In the genomic region with DNA sequence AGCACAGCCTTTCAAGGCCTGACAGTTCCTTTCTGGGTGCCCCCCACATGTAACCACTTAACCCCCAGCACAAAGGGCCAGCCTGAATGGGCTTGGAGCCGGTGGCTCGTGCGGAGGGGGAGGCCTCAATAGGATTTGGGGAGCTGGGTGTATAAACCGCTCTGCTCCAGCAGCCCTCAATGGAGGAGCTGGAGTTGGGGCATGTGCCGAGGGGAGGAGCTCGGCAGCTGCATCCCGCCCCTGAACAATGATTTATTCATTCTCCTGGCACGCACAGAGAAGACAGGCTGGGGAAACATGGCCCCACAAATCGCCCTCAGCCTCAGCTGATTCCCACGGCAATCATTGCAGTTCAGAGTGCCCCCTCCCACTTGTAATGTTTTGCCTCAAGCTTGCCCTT, we compare ENCODE assay signal across 17 cellular contexts. TPM values are rescaled to one million over a fixed set of nuclear protein-coding genes. Genes with fewer than 3 reads are reported as not detected.
DNase-seq lines count a peak whose midpoint lies in the region; ATAC-seq and TF ChIP-seq lines count a peak whose summit lies in the region.
"Had no signal": no experiment of that assay in that cellular context is flagged by ENCODE, and none has a peak within 500 bp of the region (broad histone marks: within the 10 kb centered on the region; RNA-seq: fewer than 3 reads in every experiment).

No MANE protein-coding gene starts in this region.

- no peak overlapping the region for H2AK5ac ChIP-seq in mesenchymal stem cell (ENCODE audit: low read length, severe bottlenecking)

- H3K79me1 ChIP-seq in mesenchymal stem cell (replicated peaks; ENCODE audit: low read length, poor library complexity, severe bottlenecking): peaks cover 2% of the 10 kb centered on the region

- H3K9me3 Mint-ChIP-seq in type B pancreatic cell: no peaks in the 10 kb centered on the region
- no peaks in the 10 kb centered on the region for H3K9me3 Mint-ChIP-seq in activated CD4-positive, alpha-beta T cell treated with anti-CD3 and anti-CD28 coated beads, Interleukin-2, amount 10 ng/mL, durations not matched to agents 7 days and 5 days
- H3K9me3 Mint-ChIP-seq in activated T-cell treated with anti-CD3 and anti-CD28 coated beads, Interleukin-2, amount 50 U/mL, for 72 hours: no peaks in the 10 kb centered on the region
- H3K9me3 Mint-ChIP-seq: IgD-negative memory B cell had no signal

- DNase-seq in NCI-H82 (lab: John Stamatoyannopoulos, UW): peak; percentile 13
- DNase-seq in NCI-H82 treated with DMSO at 0.1 percent for 48 hours (lab: John Stamatoyannopoulos, UW; ENCODE audit: unreplicated experiment): no peak
- DNase-seq in epidermal melanocyte (ENCODE audit: insufficient read length, low spot score): peak; percentile 52
- DNase-seq in mesenchymal stem cell: no peak
- no peak for DNase-seq in type B pancreatic cell (ENCODE audit: extremely low spot score, unreplicated experiment)
- DNase-seq in NCI-H526 treated with DMSO at 0.1 percent for 48 hours (lab: John Stamatoyannopoulos, UW): no peak
- no peak for DNase-seq in activated CD4-positive, alpha-beta T cell treated with anti-CD3 and anti-CD28 coated beads, Interleukin-2, amount 10 ng/mL, durations not matched to agents 7 days and 5 days
- no peak for DNase-seq in activated T-cell treated with anti-CD3 and anti-CD28 coated beads, Interleukin-2, amount 50 U/mL, for 72 hours
- DNase-seq: activated CD8-positive, alpha-beta memory T cell treated with anti-CD3 and anti-CD28 coated beads for 24 hours; effector memory CD4-positive, alpha-beta T cell; GDM1; NCI-H1048; PC-3; sigmoid colon; stimulated activated CD4-positive, alpha-beta T cell treated with anti-CD3 and anti-CD28 coated beads, Interleukin-4, amount 100 ng/mL, for 4 hours; upper lobe of right lung had no signal

- no peak overlapping the region for H2BK120ac ChIP-seq in mesenchymal stem cell (ENCODE audit: low read depth, low read length)

- H2AFZ ChIP-seq in mesenchymal stem cell (ENCODE audit: low read depth, low read length): no peak overlapping the region

- no peak overlapping the region for H3K23ac ChIP-seq in mesenchymal stem cell (ENCODE audit: low read length in 2 of 2)

- H3K36me3 Mint-ChIP-seq in type B pancreatic cell: no peaks in the 10 kb centered on the region
- H3K36me3 Mint-ChIP-seq in activated CD4-positive, alpha-beta T cell treated with anti-CD3 and anti-CD28 coated beads, Interleukin-2, amount 10 ng/mL, durations not matched to agents 7 days and 5 days (ENCODE audit: low read depth): peaks cover 11% of the 10 kb centered on the region
- H3K36me3 Mint-ChIP-seq in activated T-cell treated with anti-CD3 and anti-CD28 coated beads, Interleukin-2, amount 50 U/mL, for 72 hours (ENCODE audit: insufficient read depth in 2 of 2): peaks cover 0 to 4% of the 10 kb centered on the region in 2 donors
- H3K36me3 Mint-ChIP-seq: IgD-negative memory B cell had no signal

- no peak overlapping the region for H3K18ac ChIP-seq in mesenchymal stem cell (ENCODE audit: low read depth in 1 of 2, low read length in 2 of 2)

- CTCF ChIA-PET in activated CD4-positive, alpha-beta T cell treated with anti-CD3 and anti-CD28 coated beads, Interleukin-2, amount 10 ng/mL, durations not matched to agents 7 days and 5 days (lab: Charles Lee): interaction anchor here (0.6 to 3.7 kb wide), 5 partner anchors 10 to 161 kb away, joined by 3 to 30 read pairs (median 4); no protein-coding TSS in a partner anchor

- H4K8ac ChIP-seq in mesenchymal stem cell (ENCODE audit: low read length): no peak overlapping the region

- TF ChIP-seq CTCF in type B pancreatic cell (conservative IDR thresholded peaks at IDR 0.05): no peak

- H3K27me3 ChIP-seq in mesenchymal stem cell (ENCODE audit: control insufficient read depth in 1 of 2, insufficient read depth in 1 of 2, low read length in 2 of 2): no peaks in the 10 kb centered on the region
- H3K27me3 ChIP-seq: sigmoid colon, upper lobe of right lung had no signal

- peak overlapping the region; percentile 65 for H3K27ac Mint-ChIP-seq in type B pancreatic cell
- no peak overlapping the region for H3K27ac Mint-ChIP-seq in activated CD4-positive, alpha-beta T cell treated with anti-CD3 and anti-CD28 coated beads, Interleukin-2, amount 10 ng/mL, durations not matched to agents 7 days and 5 days
- H3K27ac Mint-ChIP-seq in activated T-cell treated with anti-CD3 and anti-CD28 coated beads, Interleukin-2, amount 50 U/mL, for 72 hours: no peak overlapping the region
- H3K27ac Mint-ChIP-seq: IgD-negative memory B cell had no signal

- ATAC-seq in activated T-cell treated with anti-CD3 and anti-CD28 coated beads, Interleukin-2, amount 50 U/mL, for 72 hours (replicated peaks in 1 of 2): no peak
- ATAC-seq: PC-3, upper lobe of right lung had no signal

- no peak overlapping the region for H2BK15ac ChIP-seq in mesenchymal stem cell (ENCODE audit: low read depth, poor library complexity, severe bottlenecking)

- no peaks in the 10 kb centered on the region for H3K27me3 Mint-ChIP-seq in type B pancreatic cell
- no peaks in the 10 kb centered on the region for H3K27me3 Mint-ChIP-seq in activated CD4-positive, alpha-beta T cell treated with anti-CD3 and anti-CD28 coated beads, Interleukin-2, amount 10 ng/mL, durations not matched to agents 7 days and 5 days
- no peaks in the 10 kb centered on the region for H3K27me3 Mint-ChIP-seq in activated T-cell treated with anti-CD3 and anti-CD28 coated beads, Interleukin-2, amount 50 U/mL, for 72 hours (ENCODE audit: low read depth)
- H3K27me3 Mint-ChIP-seq: IgD-negative memory B cell had no signal

- H3K14ac ChIP-seq in mesenchymal stem cell (ENCODE audit: low read length in 2 of 2): no peak overlapping the region

- no peaks in the 10 kb centered on the region for H3K36me3 ChIP-seq in mesenchymal stem cell (ENCODE audit: control insufficient read depth in 1 of 2, insufficient read depth in 2 of 2, low read depth in 1 of 2, low read length in 2 of 2)
- H3K36me3 ChIP-seq: sigmoid colon, upper lobe of right lung had no signal

- H2BK12ac ChIP-seq in mesenchymal stem cell (ENCODE audit: low read length in 2 of 2): no peak overlapping the region

- peaks cover 17% of the 10 kb centered on the region for H3K4me1 Mint-ChIP-seq in type B pancreatic cell (ENCODE audit: unreplicated experiment)
- no peaks in the 10 kb centered on the region for H3K4me1 Mint-ChIP-seq in activated CD4-positive, alpha-beta T cell treated with anti-CD3 and anti-CD28 coated beads, Interleukin-2, amount 10 ng/mL, durations not matched to agents 7 days and 5 days
- no peaks in the 10 kb centered on the region for H3K4me1 Mint-ChIP-seq in activated T-cell treated with anti-CD3 and anti-CD28 coated beads, Interleukin-2, amount 50 U/mL, for 72 hours (ENCODE audit: low read depth)

- no peaks in the 10 kb centered on the region for H3K9me3 ChIP-seq in mesenchymal stem cell (ENCODE audit: control insufficient read depth, low read length)
- H3K9me3 ChIP-seq: sigmoid colon, upper lobe of right lung had no signal

- no peaks in the 10 kb centered on the region for H3K4me1 ChIP-seq in mesenchymal stem cell (ENCODE audit: control insufficient read depth, insufficient read depth, low read depth, low read length)
- H3K4me1 ChIP-seq: upper lobe of right lung had no signal

- WGBS in mesenchymal stem cell: 93% methylated on average over 10 of the region's 10 CpGs

- H3K4me2 ChIP-seq in mesenchymal stem cell (ENCODE audit: low read length, poor library complexity, severe bottlenecking): no peak overlapping the region

- no peak overlapping the region for H3K27ac ChIP-seq in mesenchymal stem cell (ENCODE audit: low read length, poor library complexity, severe bottlenecking)
- H3K27ac ChIP-seq: sigmoid colon, upper lobe of right lung had no signal

- POLR2A ChIA-PET in activated CD4-positive, alpha-beta T cell treated with anti-CD3 and anti-CD28 coated beads, Interleukin-2, amount 10 ng/mL, durations not matched to agents 7 days and 5 days (lab: Charles Lee): no interaction called here

- H3K4me3 ChIP-seq in mesenchymal stem cell (ENCODE audit: insufficient read depth in 1 of 2, low read depth in 1 of 2, low read length in 2 of 2): no peak overlapping the region
- H3K4me3 ChIP-seq: sigmoid colon, upper lobe of right lung had no signal

- peak overlapping the region; percentile 71 for H3K4me3 Mint-ChIP-seq in type B pancreatic cell
- no peak overlapping the region for H3K4me3 Mint-ChIP-seq in activated CD4-positive, alpha-beta T cell treated with anti-CD3 and anti-CD28 coated beads, Interleukin-2, amount 10 ng/mL, durations not matched to agents 7 days and 5 days
- H3K4me3 Mint-ChIP-seq in activated T-cell treated with anti-CD3 and anti-CD28 coated beads, Interleukin-2, amount 50 U/mL, for 72 hours: no peak overlapping the region

- H3K4ac ChIP-seq in mesenchymal stem cell (ENCODE audit: low read depth in 1 of 2, low read length in 2 of 2): no peak overlapping the region

- H4K91ac ChIP-seq in mesenchymal stem cell (ENCODE audit: low read length): no peak overlapping the region

- H2BK5ac ChIP-seq in mesenchymal stem cell (ENCODE audit: low read depth, low read length, poor library complexity, severe bottlenecking): no peak overlapping the region

- H3K9ac ChIP-seq in mesenchymal stem cell (ENCODE audit: low read length): peak overlapping the region; percentile 45

RNA-seq across cellular contexts. Expression of gene C1orf216, which starts 6.9 kb away (rescaled TPM):
- 7.0 TPM for polyA plus RNA-seq in mesenchymal stem cell (2013, experiment 1 of 2)
- polyA plus RNA-seq in mesenchymal stem cell (2013, experiment 2 of 2): 6.8 TPM
- 3.3 and 10.0 TPM in 2 replicates for total RNA-seq in type B pancreatic cell (ENCODE audit: low replicate concordance)
- total RNA-seq in activated CD4-positive, alpha-beta T cell treated with anti-CD3 and anti-CD28 coated beads, Interleukin-2, amount 10 ng/mL, durations not matched to agents 7 days and 5 days: 10 to 100 TPM; 13.2 to 14.2 TPM
- 10 to 100 TPM in 1 of 2 donors, 1 to 10 TPM in 1; 9.4 to 11.6 TPM for total RNA-seq in activated T-cell treated with anti-CD3 and anti-CD28 coated beads, Interleukin-2, amount 50 U/mL, for 72 hours

RNA-seq across cellular contexts. Expression of gene CLSPN, which starts 44.2 kb away (rescaled TPM):
- polyA plus RNA-seq in mesenchymal stem cell (2013, experiment 1 of 2): 4.4 TPM
- 4.3 TPM for polyA plus RNA-seq in mesenchymal stem cell (2013, experiment 2 of 2)
- total RNA-seq in type B pancreatic cell (ENCODE audit: low replicate concordance): 11.2 and 29.7 TPM in 2 replicates
- 10 to 100 TPM; 68.2 to 80.1 TPM for total RNA-seq in activated CD4-positive, alpha-beta T cell treated with anti-CD3 and anti-CD28 coated beads, Interleukin-2, amount 10 ng/mL, durations not matched to agents 7 days and 5 days
- total RNA-seq in activated T-cell treated with anti-CD3 and anti-CD28 coated beads, Interleukin-2, amount 50 U/mL, for 72 hours: 10 to 100 TPM; 42.2 to 42.8 TPM

Comparison
In these comparisons a context has a peak if more than half of its experiments do, and no peak if none do; other contexts are left out.
1. DNase-seq: peak in NCI-H82 (single experiment) and epidermal melanocyte (single experiment); none in NCI-H82 treated with DMSO at 0.1 percent for 48 hours (single experiment), mesenchymal stem cell (single experiment), type B pancreatic cell (single experiment), NCI-H526 treated with DMSO at 0.1 percent for 48 hours (single experiment), activated CD4-positive, alpha-beta T cell treated with anti-CD3 and anti-CD28 coated beads, Interleukin-2, amount 10 ng/mL, durations not matched to agents 7 days and 5 days (single experiment) and activated T-cell treated with anti-CD3 and anti-CD28 coated beads, Interleukin-2, amount 50 U/mL, for 72 hours (0 of 2).